Comparison of ENCODE assay signal across 1 cellular context in the genomic region with DNA sequence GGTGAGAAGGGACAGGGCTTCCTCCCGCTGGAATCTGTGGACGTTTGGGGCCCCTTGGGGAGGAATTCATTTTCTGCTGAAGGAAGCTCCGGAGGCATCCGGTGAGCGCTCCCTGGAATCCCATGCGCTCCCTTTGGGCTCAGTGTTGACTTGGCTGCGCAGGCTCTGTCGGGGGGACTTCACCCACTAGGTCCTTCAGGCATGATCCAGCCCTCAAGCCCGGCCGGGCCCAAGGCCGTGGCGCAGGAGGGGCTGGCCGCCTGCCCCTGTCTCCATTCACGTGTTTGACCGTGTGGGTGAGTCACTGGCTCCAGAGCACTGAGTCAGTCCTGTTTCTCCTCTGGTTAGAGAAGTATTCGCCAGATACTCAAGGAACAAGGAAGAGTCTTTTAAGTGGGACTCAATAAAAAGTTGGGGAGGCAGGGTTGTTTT.
TF ChIP-seq lines count a peak whose summit lies in the region.

No MANE protein-coding gene starts in this region.

TF ChIP-seq in HepG2, 621 proteins besides CTCF, POLR2A, EP300 and RAD21 (continued from another document and continues in another):
- TF ChIP-seq, protein P1, sequence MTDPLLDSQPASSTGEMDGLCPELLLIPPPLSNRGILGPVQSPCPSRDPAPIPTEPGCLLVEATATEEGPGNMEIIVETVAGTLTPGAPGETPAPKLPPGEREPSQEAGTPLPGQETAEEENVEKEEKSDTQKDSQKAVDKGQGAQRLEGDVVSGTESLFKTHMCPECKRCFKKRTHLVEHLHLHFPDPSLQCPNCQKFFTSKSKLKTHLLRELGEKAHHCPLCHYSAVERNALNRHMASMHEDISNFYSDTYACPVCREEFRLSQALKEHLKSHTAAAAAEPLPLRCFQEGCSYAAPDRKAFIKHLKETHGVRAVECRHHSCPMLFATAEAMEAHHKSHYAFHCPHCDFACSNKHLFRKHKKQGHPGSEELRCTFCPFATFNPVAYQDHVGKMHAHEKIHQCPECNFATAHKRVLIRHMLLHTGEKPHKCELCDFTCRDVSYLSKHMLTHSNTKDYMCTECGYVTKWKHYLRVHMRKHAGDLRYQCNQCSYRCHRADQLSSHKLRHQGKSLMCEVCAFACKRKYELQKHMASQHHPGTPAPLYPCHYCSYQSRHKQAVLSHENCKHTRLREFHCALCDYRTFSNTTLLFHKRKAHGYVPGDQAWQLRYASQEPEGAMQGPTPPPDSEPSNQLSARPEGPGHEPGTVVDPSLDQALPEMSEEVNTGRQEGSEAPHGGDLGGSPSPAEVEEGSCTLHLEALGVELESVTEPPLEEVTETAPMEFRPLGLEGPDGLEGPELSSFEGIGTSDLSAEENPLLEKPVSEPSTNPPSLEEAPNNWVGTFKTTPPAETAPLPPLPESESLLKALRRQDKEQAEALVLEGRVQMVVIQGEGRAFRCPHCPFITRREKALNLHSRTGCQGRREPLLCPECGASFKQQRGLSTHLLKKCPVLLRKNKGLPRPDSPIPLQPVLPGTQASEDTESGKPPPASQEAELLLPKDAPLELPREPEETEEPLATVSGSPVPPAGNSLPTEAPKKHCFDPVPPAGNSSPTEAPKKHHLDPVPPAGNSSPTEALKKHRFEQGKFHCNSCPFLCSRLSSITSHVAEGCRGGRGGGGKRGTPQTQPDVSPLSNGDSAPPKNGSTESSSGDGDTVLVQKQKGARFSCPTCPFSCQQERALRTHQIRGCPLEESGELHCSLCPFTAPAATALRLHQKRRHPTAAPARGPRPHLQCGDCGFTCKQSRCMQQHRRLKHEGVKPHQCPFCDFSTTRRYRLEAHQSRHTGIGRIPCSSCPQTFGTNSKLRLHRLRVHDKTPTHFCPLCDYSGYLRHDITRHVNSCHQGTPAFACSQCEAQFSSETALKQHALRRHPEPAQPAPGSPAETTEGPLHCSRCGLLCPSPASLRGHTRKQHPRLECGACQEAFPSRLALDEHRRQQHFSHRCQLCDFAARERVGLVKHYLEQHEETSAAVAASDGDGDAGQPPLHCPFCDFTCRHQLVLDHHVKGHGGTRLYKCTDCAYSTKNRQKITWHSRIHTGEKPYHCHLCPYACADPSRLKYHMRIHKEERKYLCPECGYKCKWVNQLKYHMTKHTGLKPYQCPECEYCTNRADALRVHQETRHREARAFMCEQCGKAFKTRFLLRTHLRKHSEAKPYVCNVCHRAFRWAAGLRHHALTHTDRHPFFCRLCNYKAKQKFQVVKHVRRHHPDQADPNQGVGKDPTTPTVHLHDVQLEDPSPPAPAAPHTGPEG (CRISPR knock-in tag; IDR thresholded peaks at IDR 0.05): no peak
- TF ChIP-seq SUZ12 (IDR thresholded peaks at IDR 0.05; ENCODE audit: low read depth, low read length) (no peak), FOXC1 (CRISPR knock-in tag; IDR thresholded peaks at IDR 0.05; ENCODE audit: borderline replicate concordance) (no peak), ZNF510 (CRISPR knock-in tag; IDR thresholded peaks at IDR 0.05; ENCODE audit: low read depth) (no peak), BRCA1 (CRISPR knock-in tag; IDR thresholded peaks at IDR 0.05) (no peak), ZNF629 (CRISPR knock-in tag; conservative IDR thresholded peaks at IDR 0.05) (no peak), TCF12 (IDR thresholded peaks at IDR 0.05) (no peak), TCF12 (CRISPR knock-in tag; IDR thresholded peaks at IDR 0.05) (no peak), PRMT3 (CRISPR knock-in tag; IDR thresholded peaks at IDR 0.05; ENCODE audit: borderline replicate concordance, low read depth) (no peak), MIER2 (CRISPR knock-in tag; IDR thresholded peaks at IDR 0.05) (no peak), CREB1 (IDR thresholded peaks at IDR 0.05) (no peak), CREB1 (CRISPR knock-in tag; IDR thresholded peaks at IDR 0.05) (no peak), RXRA (CRISPR knock-in tag; IDR thresholded peaks at IDR 0.05) (no peak; the same call in 1 of the 2 replicates), TP53 (CRISPR knock-in tag; conservative IDR thresholded peaks at IDR 0.05) (no peak), KAT8 (CRISPR knock-in tag; IDR thresholded peaks at IDR 0.05) (no peak), SIN3B (IDR thresholded peaks at IDR 0.05; ENCODE audit: low read length) (no peak), ZSCAN12 (CRISPR knock-in tag; IDR thresholded peaks at IDR 0.05) (no peak), SCMH1 (CRISPR knock-in tag; IDR thresholded peaks at IDR 0.05; ENCODE audit: borderline replicate concordance) (no peak), ZNF816 (CRISPR knock-in tag; IDR thresholded peaks at IDR 0.05; ENCODE audit: borderline replicate concordance) (no peak), NFKBIZ (CRISPR knock-in tag; IDR thresholded peaks at IDR 0.05) (no peak), GPN1 (CRISPR knock-in tag; IDR thresholded peaks at IDR 0.05; ENCODE audit: borderline replicate concordance) (no peak), PCBP2 (optimal IDR thresholded peaks at IDR 0.05; ENCODE audit: low read depth, low read length, poor library complexity, severe bottlenecking) (no peak), ZFP36L1 (CRISPR knock-in tag; IDR thresholded peaks at IDR 0.05) (no peak), DNMT1 (CRISPR knock-in tag; IDR thresholded peaks at IDR 0.05) (no peak), SP5 (CRISPR knock-in tag; IDR thresholded peaks at IDR 0.05; ENCODE audit: borderline replicate concordance, low read depth) (no peak), ELF4 (CRISPR knock-in tag; IDR thresholded peaks at IDR 0.05; ENCODE audit: borderline replicate concordance) (no peak), ZNF44 (CRISPR knock-in tag; IDR thresholded peaks at IDR 0.05) (no peak), RELA (CRISPR knock-in tag; IDR thresholded peaks at IDR 0.05) (no peak), ZNF776 (CRISPR knock-in tag; IDR thresholded peaks at IDR 0.05) (no peak), SALL2 (CRISPR knock-in tag; IDR thresholded peaks at IDR 0.05) (no peak)
- TF ChIP-seq, protein P2, sequence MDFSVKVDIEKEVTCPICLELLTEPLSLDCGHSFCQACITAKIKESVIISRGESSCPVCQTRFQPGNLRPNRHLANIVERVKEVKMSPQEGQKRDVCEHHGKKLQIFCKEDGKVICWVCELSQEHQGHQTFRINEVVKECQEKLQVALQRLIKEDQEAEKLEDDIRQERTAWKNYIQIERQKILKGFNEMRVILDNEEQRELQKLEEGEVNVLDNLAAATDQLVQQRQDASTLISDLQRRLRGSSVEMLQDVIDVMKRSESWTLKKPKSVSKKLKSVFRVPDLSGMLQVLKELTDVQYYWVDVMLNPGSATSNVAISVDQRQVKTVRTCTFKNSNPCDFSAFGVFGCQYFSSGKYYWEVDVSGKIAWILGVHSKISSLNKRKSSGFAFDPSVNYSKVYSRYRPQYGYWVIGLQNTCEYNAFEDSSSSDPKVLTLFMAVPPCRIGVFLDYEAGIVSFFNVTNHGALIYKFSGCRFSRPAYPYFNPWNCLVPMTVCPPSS (IDR thresholded peaks at IDR 0.05): no peak
- TF ChIP-seq, protein P3, sequence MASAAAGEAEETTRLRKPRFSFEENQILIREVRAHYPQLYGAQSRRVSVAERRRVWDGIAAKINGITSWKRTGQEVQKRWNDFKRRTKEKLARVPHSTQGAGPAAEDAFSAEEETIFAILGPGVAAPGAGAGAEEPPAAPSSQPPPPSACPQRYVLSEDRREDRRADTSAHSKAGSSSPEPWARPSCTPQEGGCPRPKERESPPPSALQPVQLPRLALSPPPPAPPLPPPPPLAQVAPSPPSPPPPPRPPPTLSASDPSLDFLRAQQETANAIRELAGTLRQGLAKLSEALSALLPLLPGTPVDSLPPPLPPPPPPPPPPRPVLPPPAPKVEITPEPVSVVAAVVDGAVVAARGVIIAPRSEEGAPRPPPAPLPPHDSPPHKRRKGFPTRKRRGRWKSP (CRISPR knock-in tag; IDR thresholded peaks at IDR 0.05): peak; percentile 71; the same call in 1 of the 2 replicates
- TF ChIP-seq, protein P4, sequence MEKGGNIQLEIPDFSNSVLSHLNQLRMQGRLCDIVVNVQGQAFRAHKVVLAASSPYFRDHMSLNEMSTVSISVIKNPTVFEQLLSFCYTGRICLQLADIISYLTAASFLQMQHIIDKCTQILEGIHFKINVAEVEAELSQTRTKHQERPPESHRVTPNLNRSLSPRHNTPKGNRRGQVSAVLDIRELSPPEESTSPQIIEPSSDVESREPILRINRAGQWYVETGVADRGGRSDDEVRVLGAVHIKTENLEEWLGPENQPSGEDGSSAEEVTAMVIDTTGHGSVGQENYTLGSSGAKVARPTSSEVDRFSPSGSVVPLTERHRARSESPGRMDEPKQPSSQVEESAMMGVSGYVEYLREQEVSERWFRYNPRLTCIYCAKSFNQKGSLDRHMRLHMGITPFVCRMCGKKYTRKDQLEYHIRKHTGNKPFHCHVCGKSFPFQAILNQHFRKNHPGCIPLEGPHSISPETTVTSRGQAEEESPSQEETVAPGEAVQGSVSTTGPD (CRISPR knock-in tag; IDR thresholded peaks at IDR 0.05): no peak
- TF ChIP-seq, protein P5, sequence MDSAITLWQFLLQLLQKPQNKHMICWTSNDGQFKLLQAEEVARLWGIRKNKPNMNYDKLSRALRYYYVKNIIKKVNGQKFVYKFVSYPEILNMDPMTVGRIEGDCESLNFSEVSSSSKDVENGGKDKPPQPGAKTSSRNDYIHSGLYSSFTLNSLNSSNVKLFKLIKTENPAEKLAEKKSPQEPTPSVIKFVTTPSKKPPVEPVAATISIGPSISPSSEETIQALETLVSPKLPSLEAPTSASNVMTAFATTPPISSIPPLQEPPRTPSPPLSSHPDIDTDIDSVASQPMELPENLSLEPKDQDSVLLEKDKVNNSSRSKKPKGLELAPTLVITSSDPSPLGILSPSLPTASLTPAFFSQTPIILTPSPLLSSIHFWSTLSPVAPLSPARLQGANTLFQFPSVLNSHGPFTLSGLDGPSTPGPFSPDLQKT (CRISPR knock-in tag; IDR thresholded peaks at IDR 0.05; ENCODE audit: borderline replicate concordance): no peak
- TF ChIP-seq, protein P6, sequence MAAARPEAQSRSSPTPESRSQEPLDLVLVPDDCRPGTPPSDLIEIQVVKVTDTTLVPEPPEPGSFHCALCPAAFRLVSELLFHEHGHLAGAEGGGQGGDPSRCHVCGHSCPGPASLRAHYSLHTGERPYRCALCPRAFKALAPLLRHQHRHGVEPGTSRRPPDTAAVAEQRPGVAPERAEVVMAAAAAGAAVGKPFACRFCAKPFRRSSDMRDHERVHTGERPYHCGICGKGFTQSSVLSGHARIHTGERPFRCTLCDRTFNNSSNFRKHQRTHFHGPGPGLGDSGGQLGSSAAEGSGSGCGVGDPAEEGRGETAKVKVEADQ (CRISPR knock-in tag; IDR thresholded peaks at IDR 0.05; ENCODE audit: borderline replicate concordance): no peak
- TF ChIP-seq, protein P7, sequence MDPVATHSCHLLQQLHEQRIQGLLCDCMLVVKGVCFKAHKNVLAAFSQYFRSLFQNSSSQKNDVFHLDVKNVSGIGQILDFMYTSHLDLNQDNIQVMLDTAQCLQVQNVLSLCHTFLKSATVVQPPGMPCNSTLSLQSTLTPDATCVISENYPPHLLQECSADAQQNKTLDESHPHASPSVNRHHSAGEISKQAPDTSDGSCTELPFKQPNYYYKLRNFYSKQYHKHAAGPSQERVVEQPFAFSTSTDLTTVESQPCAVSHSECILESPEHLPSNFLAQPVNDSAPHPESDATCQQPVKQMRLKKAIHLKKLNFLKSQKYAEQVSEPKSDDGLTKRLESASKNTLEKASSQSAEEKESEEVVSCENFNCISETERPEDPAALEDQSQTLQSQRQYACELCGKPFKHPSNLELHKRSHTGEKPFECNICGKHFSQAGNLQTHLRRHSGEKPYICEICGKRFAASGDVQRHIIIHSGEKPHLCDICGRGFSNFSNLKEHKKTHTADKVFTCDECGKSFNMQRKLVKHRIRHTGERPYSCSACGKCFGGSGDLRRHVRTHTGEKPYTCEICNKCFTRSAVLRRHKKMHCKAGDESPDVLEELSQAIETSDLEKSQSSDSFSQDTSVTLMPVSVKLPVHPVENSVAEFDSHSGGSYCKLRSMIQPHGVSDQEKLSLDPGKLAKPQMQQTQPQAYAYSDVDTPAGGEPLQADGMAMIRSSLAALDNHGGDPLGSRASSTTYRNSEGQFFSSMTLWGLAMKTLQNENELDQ (CRISPR knock-in tag; IDR thresholded peaks at IDR 0.05; ENCODE audit: borderline replicate concordance): no peak
- TF ChIP-seq, protein P8, sequence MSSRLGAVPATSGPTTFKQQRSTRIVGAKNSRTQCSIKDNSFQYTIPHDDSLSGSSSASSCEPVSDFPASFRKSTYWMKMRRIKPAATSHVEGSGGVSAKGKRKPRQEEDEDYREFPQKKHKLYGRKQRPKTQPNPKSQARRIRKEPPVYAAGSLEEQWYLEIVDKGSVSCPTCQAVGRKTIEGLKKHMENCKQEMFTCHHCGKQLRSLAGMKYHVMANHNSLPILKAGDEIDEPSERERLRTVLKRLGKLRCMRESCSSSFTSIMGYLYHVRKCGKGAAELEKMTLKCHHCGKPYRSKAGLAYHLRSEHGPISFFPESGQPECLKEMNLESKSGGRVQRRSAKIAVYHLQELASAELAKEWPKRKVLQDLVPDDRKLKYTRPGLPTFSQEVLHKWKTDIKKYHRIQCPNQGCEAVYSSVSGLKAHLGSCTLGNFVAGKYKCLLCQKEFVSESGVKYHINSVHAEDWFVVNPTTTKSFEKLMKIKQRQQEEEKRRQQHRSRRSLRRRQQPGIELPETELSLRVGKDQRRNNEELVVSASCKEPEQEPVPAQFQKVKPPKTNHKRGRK (CRISPR knock-in tag; IDR thresholded peaks at IDR 0.05): no peak
- TF ChIP-seq, protein P9, sequence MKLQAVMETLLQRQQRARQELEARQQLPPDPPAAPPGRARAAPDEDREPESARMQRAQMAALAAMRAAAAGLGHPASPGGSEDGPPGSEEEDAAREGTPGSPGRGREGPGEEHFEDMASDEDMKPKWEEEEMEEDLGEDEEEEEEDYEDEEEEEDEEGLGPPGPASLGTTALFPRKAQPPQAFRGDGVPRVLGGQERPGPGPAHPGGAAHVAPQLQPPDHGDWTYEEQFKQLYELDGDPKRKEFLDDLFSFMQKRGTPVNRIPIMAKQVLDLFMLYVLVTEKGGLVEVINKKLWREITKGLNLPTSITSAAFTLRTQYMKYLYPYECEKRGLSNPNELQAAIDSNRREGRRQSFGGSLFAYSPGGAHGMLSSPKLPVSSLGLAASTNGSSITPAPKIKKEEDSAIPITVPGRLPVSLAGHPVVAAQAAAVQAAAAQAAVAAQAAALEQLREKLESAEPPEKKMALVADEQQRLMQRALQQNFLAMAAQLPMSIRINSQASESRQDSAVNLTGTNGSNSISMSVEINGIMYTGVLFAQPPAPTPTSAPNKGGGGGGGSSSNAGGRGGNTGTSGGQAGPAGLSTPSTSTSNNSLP (IDR thresholded peaks at IDR 0.05; ENCODE audit: low read depth, low read length): no peak
- TF ChIP-seq, protein P10, sequence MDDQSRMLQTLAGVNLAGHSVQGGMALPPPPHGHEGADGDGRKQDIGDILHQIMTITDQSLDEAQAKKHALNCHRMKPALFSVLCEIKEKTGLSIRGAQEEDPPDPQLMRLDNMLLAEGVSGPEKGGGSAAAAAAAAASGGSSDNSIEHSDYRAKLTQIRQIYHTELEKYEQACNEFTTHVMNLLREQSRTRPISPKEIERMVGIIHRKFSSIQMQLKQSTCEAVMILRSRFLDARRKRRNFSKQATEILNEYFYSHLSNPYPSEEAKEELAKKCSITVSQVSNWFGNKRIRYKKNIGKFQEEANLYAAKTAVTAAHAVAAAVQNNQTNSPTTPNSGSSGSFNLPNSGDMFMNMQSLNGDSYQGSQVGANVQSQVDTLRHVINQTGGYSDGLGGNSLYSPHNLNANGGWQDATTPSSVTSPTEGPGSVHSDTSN (CRISPR knock-in tag; IDR thresholded peaks at IDR 0.05; ENCODE audit: borderline replicate concordance): no peak
